ENCODE assay signal across 10 cellular contexts in the genomic region with DNA sequence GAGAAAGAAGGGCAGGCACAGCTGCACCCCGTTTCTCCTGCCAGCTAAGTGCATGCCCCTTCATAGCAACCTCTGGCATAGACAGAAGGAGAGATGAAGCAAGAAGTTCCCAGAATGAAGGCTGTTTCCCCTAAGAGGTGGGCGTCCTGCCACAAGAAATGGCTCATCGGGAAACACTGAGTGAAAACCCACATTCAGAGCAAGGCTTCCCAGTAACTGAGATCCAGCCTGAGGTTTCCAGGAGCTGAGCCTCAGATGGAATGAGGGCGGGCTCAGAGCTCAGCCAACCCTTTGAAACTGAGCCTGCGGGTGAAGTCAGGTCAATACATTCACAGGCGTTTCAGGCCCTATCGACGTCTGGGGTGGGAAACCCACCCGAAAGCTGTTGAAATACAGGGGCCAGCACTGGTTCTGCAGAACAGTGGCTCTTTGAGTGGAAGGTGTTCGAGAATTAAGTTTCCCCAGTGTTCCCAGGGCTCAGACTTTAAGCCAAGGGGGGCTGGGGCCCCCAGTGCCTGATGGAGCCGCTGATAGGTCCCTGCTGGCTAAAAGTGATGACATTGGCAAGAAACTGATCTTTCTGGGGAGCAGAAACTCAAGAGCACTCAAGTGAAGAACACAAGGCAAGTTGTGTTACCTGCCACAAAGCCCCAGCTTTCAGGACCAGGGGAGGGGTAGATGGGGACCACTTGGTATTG.
DNase-seq lines count a peak whose midpoint lies in the region; ATAC-seq and TF ChIP-seq lines count a peak whose summit lies in the region.
"Had no signal": no experiment of that assay in that cellular context is flagged by ENCODE, and none has a peak within 500 bp of the region (broad histone marks: within the 10 kb centered on the region; RNA-seq: fewer than 3 reads in every experiment).

No MANE protein-coding gene starts in this region.

- no peak for TF ChIP-seq CTCF in fibroblast of villous mesenchyme (IDR thresholded peaks at IDR 0.05; ENCODE audit: insufficient read depth, low read depth, low read length)
- TF ChIP-seq CTCF in neural crest cell (conservative IDR thresholded peaks at IDR 0.05), result no peak
- TF ChIP-seq CTCF in upper lobe of left lung (IDR thresholded peaks at IDR 0.05), result no peak

- TF ChIP-seq POLR2A in upper lobe of left lung (IDR thresholded peaks at IDR 0.05), result no peak

- H3K4me1 Mint-ChIP-seq in activated naive CD8-positive, alpha-beta T cell treated with anti-CD3 and anti-CD28 coated beads, Interleukin-2, amount 50 U/mL, for 24 hours, result peaks cover 1% of the 10 kb centered on the region
- no peaks in the 10 kb centered on the region for H3K4me1 Mint-ChIP-seq in activated naive CD8-positive, alpha-beta T cell treated with anti-CD3 and anti-CD28 coated beads for 36 hours
- H3K4me1 Mint-ChIP-seq in neural crest cell, result peaks cover 52% of the 10 kb centered on the region
- H3K4me1 Mint-ChIP-seq: CD8-positive, alpha-beta memory T cell had no signal

- no peaks in the 10 kb centered on the region for H3K27me3 ChIP-seq in upper lobe of left lung

- no peak overlapping the region for H3K4me3 Mint-ChIP-seq in activated naive CD8-positive, alpha-beta T cell treated with anti-CD3 and anti-CD28 coated beads, Interleukin-2, amount 50 U/mL, for 24 hours
- H3K4me3 Mint-ChIP-seq in activated naive CD8-positive, alpha-beta T cell treated with anti-CD3 and anti-CD28 coated beads for 36 hours, result no peak overlapping the region
- peak overlapping the region; percentile 48 for H3K4me3 Mint-ChIP-seq in neural crest cell
- H3K4me3 Mint-ChIP-seq: CD8-positive, alpha-beta memory T cell had no signal

- H3K9me3 ChIP-seq in upper lobe of left lung, result no peaks in the 10 kb centered on the region

- no peak overlapping the region for H3K4me3 ChIP-seq in fibroblast of villous mesenchyme (ENCODE audit: low read depth, low read length)
- H3K4me3 ChIP-seq in upper lobe of left lung, result no peak overlapping the region

- peak; percentile 57 for ATAC-seq in activated naive CD8-positive, alpha-beta T cell treated with anti-CD3 and anti-CD28 coated beads, Interleukin-2, amount 50 U/mL, for 24 hours
- peak; percentile 24 to 93 for ATAC-seq in upper lobe of left lung (ENCODE audit: low FRiP score in 2 of 2)
- no peak for ATAC-seq in GM21825 (IDR thresholded peaks at IDR 0.05; ENCODE audit: unreplicated experiment)
- no peak for ATAC-seq in GM19467 (IDR thresholded peaks at IDR 0.05; ENCODE audit: unreplicated experiment)
- ATAC-seq: esophagus mucosa had no signal

- no peaks in the 10 kb centered on the region for H3K9me3 Mint-ChIP-seq in activated naive CD8-positive, alpha-beta T cell treated with anti-CD3 and anti-CD28 coated beads, Interleukin-2, amount 50 U/mL, for 24 hours
- H3K9me3 Mint-ChIP-seq in activated naive CD8-positive, alpha-beta T cell treated with anti-CD3 and anti-CD28 coated beads for 36 hours, result peaks cover 1% of the 10 kb centered on the region
- H3K9me3 Mint-ChIP-seq in neural crest cell, result no peaks in the 10 kb centered on the region

- DNase-seq in activated naive CD8-positive, alpha-beta T cell treated with anti-CD3 and anti-CD28 coated beads, Interleukin-2, amount 50 U/mL, for 24 hours, result no peak
- DNase-seq in activated naive CD8-positive, alpha-beta T cell treated with anti-CD3 and anti-CD28 coated beads for 36 hours, result no peak
- DNase-seq in fibroblast of villous mesenchyme (ENCODE audit: low read depth) (peak; percentile 80), neural crest cell (ENCODE audit: low read depth, low spot score) (peak; percentile 37), upper lobe of left lung (peak in 1 of 2 donors; percentile 35)
- no peak for DNase-seq in central memory CD4-positive, alpha-beta T cell
- DNase-seq: CD8-positive, alpha-beta memory T cell had no signal

- H3K36me3 ChIP-seq in upper lobe of left lung, result no peaks in the 10 kb centered on the region

- peaks cover 12% of the 10 kb centered on the region for H3K27me3 Mint-ChIP-seq in activated naive CD8-positive, alpha-beta T cell treated with anti-CD3 and anti-CD28 coated beads, Interleukin-2, amount 50 U/mL, for 24 hours
- peaks cover 8% of the 10 kb centered on the region for H3K27me3 Mint-ChIP-seq in activated naive CD8-positive, alpha-beta T cell treated with anti-CD3 and anti-CD28 coated beads for 36 hours
- peaks cover 2% of the 10 kb centered on the region for H3K27me3 Mint-ChIP-seq in neural crest cell (ENCODE audit: low read depth)

- no peaks in the 10 kb centered on the region for H3K36me3 Mint-ChIP-seq in activated naive CD8-positive, alpha-beta T cell treated with anti-CD3 and anti-CD28 coated beads, Interleukin-2, amount 50 U/mL, for 24 hours (ENCODE audit: low read depth)
- H3K36me3 Mint-ChIP-seq in activated naive CD8-positive, alpha-beta T cell treated with anti-CD3 and anti-CD28 coated beads for 36 hours, result peaks cover 2% of the 10 kb centered on the region
- H3K36me3 Mint-ChIP-seq in neural crest cell (ENCODE audit: low read depth), result no peaks in the 10 kb centered on the region
- H3K36me3 Mint-ChIP-seq: CD8-positive, alpha-beta memory T cell had no signal

- WGBS in upper lobe of left lung, 2 donors, result 50 to 71% methylated on average over 9 to 11 of the region's 11 CpGs

- H3K4me1 ChIP-seq in upper lobe of left lung, result peaks cover 10 to 25% (median 16%) of the 10 kb centered on the region in 4 donors

- H3K27ac Mint-ChIP-seq in activated naive CD8-positive, alpha-beta T cell treated with anti-CD3 and anti-CD28 coated beads, Interleukin-2, amount 50 U/mL, for 24 hours, result peak overlapping the region; percentile 46
- H3K27ac Mint-ChIP-seq in activated naive CD8-positive, alpha-beta T cell treated with anti-CD3 and anti-CD28 coated beads for 36 hours, result no peak overlapping the region
- peak overlapping the region; percentile 84 for H3K27ac Mint-ChIP-seq in neural crest cell (ENCODE audit: unreplicated experiment)
- H3K27ac Mint-ChIP-seq: CD8-positive, alpha-beta memory T cell had no signal

- H3K27ac ChIP-seq in upper lobe of left lung, result peak overlapping the region in 3 of 4 donors; percentile 56 to 64 (median 57)

- TF ChIP-seq EP300 in upper lobe of left lung (IDR thresholded peaks at IDR 0.05), result peak in 3 of 4 donors; percentile 86 to 96 (median 86)

Comparison
In these comparisons a context has a peak if more than half of its experiments do, and no peak if none do; other contexts are left out.
1. ATAC-seq: peak in activated naive CD8-positive, alpha-beta T cell treated with anti-CD3 and anti-CD28 coated beads, Interleukin-2, amount 50 U/mL, for 24 hours (single experiment) and upper lobe of left lung (2 of 2); none in GM21825 (single experiment) and GM19467 (single experiment).
2. DNase-seq: peak in fibroblast of villous mesenchyme (single experiment) and neural crest cell (single experiment); none in activated naive CD8-positive, alpha-beta T cell treated with anti-CD3 and anti-CD28 coated beads, Interleukin-2, amount 50 U/mL, for 24 hours (single experiment), activated naive CD8-positive, alpha-beta T cell treated with anti-CD3 and anti-CD28 coated beads for 36 hours (single experiment) and central memory CD4-positive, alpha-beta T cell (single experiment).